16 cellular contexts compared by ENCODE assay signal in the genomic region with DNA sequence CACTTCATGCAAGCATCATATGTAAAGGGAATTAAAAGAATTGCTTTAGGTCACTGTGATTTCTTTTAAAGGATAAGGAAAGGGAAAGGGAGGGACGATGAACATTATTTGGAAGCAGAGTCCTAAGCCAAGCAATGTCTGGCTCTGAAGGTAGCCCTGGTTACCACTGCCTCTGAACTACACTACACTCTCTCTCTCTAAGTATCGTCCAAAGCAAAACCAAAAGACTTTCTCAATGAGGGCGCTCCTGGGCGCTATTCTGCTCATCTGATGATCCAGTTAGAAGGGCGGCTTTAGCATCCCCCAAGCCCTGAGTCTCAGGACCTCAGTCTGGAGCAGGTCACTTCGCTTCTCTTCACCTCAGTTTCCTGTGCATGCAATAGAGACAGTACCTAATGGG. TPM values are rescaled to one million over a fixed set of nuclear protein-coding genes. Genes with fewer than 3 reads are reported as not detected.
DNase-seq lines count a peak whose midpoint lies in the region; ATAC-seq and TF ChIP-seq lines count a peak whose summit lies in the region.
"Had no signal": no experiment of that assay in that cellular context is flagged by ENCODE, and none has a peak within 500 bp of the region (broad histone marks: within the 10 kb centered on the region; RNA-seq: fewer than 3 reads in every experiment).

No MANE protein-coding gene starts in this region.

- H3K27ac Mint-ChIP-seq in stimulated activated naive CD8-positive, alpha-beta T cell treated with anti-CD3 and anti-CD28 coated beads, Interleukin-15, Interleukin-2, amounts not matched to agents 100 ng/mL and 50 ng/mL, for 24 hours: peak overlapping the region; percentile 54
- H3K27ac Mint-ChIP-seq in activated naive CD8-positive, alpha-beta T cell treated with anti-CD3 and anti-CD28 coated beads for 36 hours: peak overlapping the region; percentile 78

- no peak overlapping the region for H3K4me3 ChIP-seq in right lobe of liver
- no peak overlapping the region for H3K4me3 ChIP-seq in foreskin fibroblast (ENCODE audit: low read depth in 1 of 2, low read length in 2 of 2)
- H3K4me3 ChIP-seq: HAP-1, SK-N-MC had no signal

- H3K27me3 Mint-ChIP-seq in stimulated activated naive CD8-positive, alpha-beta T cell treated with anti-CD3 and anti-CD28 coated beads, Interleukin-15, Interleukin-2, amounts not matched to agents 100 ng/mL and 50 ng/mL, for 24 hours: no peaks in the 10 kb centered on the region
- no peaks in the 10 kb centered on the region for H3K27me3 Mint-ChIP-seq in activated naive CD8-positive, alpha-beta T cell treated with anti-CD3 and anti-CD28 coated beads for 36 hours

- H3K27ac ChIP-seq in right lobe of liver: no peak overlapping the region
- H3K27ac ChIP-seq: HL-60, SK-N-MC had no signal

- TF ChIP-seq POLR2A in right lobe of liver (IDR thresholded peaks at IDR 0.05): no peak

- H3K27me3 ChIP-seq in right lobe of liver: no peaks in the 10 kb centered on the region

- 72% methylated on average over 5 of the region's 6 CpGs for WGBS in right lobe of liver (ENCODE audit: insufficient coverage, low coverage, low lambda C conversion rate, missing lambda C conversion rate)

- ATAC-seq in stimulated activated naive CD8-positive, alpha-beta T cell treated with anti-CD3 and anti-CD28 coated beads, Interleukin-15, Interleukin-2, amounts not matched to agents 100 U/mL and 50 U/mL, for 24 hours: no peak
- ATAC-seq in right lobe of liver (peak in 3 of 4 donors; percentile 11 to 29 (median 15)), HG03442 (IDR thresholded peaks at IDR 0.05; ENCODE audit: unreplicated experiment) (no peak), GM19328 (IDR thresholded peaks at IDR 0.05; ENCODE audit: unreplicated experiment) (no peak)

- H3K9me3 Mint-ChIP-seq in stimulated activated naive CD8-positive, alpha-beta T cell treated with anti-CD3 and anti-CD28 coated beads, Interleukin-15, Interleukin-2, amounts not matched to agents 100 ng/mL and 50 ng/mL, for 24 hours: no peaks in the 10 kb centered on the region
- peaks cover 6% of the 10 kb centered on the region for H3K9me3 Mint-ChIP-seq in activated naive CD8-positive, alpha-beta T cell treated with anti-CD3 and anti-CD28 coated beads for 36 hours

- no peak for DNase-seq in stimulated activated naive CD8-positive, alpha-beta T cell treated with anti-CD3 and anti-CD28 coated beads, Interleukin-15, Interleukin-2, amounts not matched to agents 100 U/mL and 50 U/mL, for 24 hours
- no peak for DNase-seq in activated naive CD8-positive, alpha-beta T cell treated with anti-CD3 and anti-CD28 coated beads for 36 hours
- DNase-seq in right lobe of liver (no peak), DMS 273 (lab: John Stamatoyannopoulos, UW; ENCODE audit: unreplicated experiment) (no peak), foreskin fibroblast (no peak)
- DNase-seq: activated CD4-positive, alpha-beta T cell treated with anti-CD3 and anti-CD28 coated beads for 1 hour; activated gamma-delta T cell; C1 segment of cervical spinal cord; GF-D8; stimulated activated CD4-positive, alpha-beta T cell treated with anti-CD3 and anti-CD28 coated beads, Interleukin-2, amount 100 ng/mL, for 24 hours had no signal

- H3K4me3 Mint-ChIP-seq in stimulated activated naive CD8-positive, alpha-beta T cell treated with anti-CD3 and anti-CD28 coated beads, Interleukin-15, Interleukin-2, amounts not matched to agents 100 ng/mL and 50 ng/mL, for 24 hours: no peak overlapping the region
- peak overlapping the region; percentile 8 for H3K4me3 Mint-ChIP-seq in activated naive CD8-positive, alpha-beta T cell treated with anti-CD3 and anti-CD28 coated beads for 36 hours

- no peaks in the 10 kb centered on the region for H3K9me3 ChIP-seq in right lobe of liver
- H3K9me3 ChIP-seq: HAP-1 had no signal

- intact Hi-C loops in right lobe of liver (cut with DNase I): no loop called here

- no peak for TF ChIP-seq CTCF in right lobe of liver (IDR thresholded peaks at IDR 0.05)
- TF ChIP-seq CTCF in foreskin fibroblast (IDR thresholded peaks at IDR 0.05; ENCODE audit: low read depth, low read length): no peak

- H3K4me1 ChIP-seq in right lobe of liver: peaks cover 0 to 38% (median 18%) of the 10 kb centered on the region in 4 donors

- H3K4me1 Mint-ChIP-seq in stimulated activated naive CD8-positive, alpha-beta T cell treated with anti-CD3 and anti-CD28 coated beads, Interleukin-15, Interleukin-2, amounts not matched to agents 100 ng/mL and 50 ng/mL, for 24 hours (ENCODE audit: low read depth): peaks cover 96% of the 10 kb centered on the region
- peaks cover 87% of the 10 kb centered on the region for H3K4me1 Mint-ChIP-seq in activated naive CD8-positive, alpha-beta T cell treated with anti-CD3 and anti-CD28 coated beads for 36 hours

- H3K36me3 ChIP-seq in right lobe of liver: no peaks in the 10 kb centered on the region
- H3K36me3 ChIP-seq: HAP-1 had no signal

- peaks cover 28% of the 10 kb centered on the region for H3K36me3 Mint-ChIP-seq in stimulated activated naive CD8-positive, alpha-beta T cell treated with anti-CD3 and anti-CD28 coated beads, Interleukin-15, Interleukin-2, amounts not matched to agents 100 ng/mL and 50 ng/mL, for 24 hours (ENCODE audit: low read depth)
- H3K36me3 Mint-ChIP-seq in activated naive CD8-positive, alpha-beta T cell treated with anti-CD3 and anti-CD28 coated beads for 36 hours: peaks cover 70% of the 10 kb centered on the region

RNA-seq across cellular contexts. Expression of gene FOXO1, which starts 26.2 kb away (rescaled TPM):
- 10 to 100 TPM; 38.4 to 38.7 TPM for total RNA-seq in activated naive CD8-positive, alpha-beta T cell treated with anti-CD3 and anti-CD28 coated beads for 36 hours
- 10 to 100 TPM; 12.3 to 27.7 (median 14.6) TPM for total RNA-seq in right lobe of liver

Comparison
In these comparisons a context has a peak if more than half of its experiments do, and no peak if none do; other contexts are left out.
1. ATAC-seq: peak in right lobe of liver (3 of 4); none in stimulated activated naive CD8-positive, alpha-beta T cell treated with anti-CD3 and anti-CD28 coated beads, Interleukin-15, Interleukin-2, amounts not matched to agents 100 U/mL and 50 U/mL, for 24 hours (single experiment), HG03442 (single experiment) and GM19328 (single experiment).